29 cellular contexts compared by ENCODE assay signal in the genomic region with DNA sequence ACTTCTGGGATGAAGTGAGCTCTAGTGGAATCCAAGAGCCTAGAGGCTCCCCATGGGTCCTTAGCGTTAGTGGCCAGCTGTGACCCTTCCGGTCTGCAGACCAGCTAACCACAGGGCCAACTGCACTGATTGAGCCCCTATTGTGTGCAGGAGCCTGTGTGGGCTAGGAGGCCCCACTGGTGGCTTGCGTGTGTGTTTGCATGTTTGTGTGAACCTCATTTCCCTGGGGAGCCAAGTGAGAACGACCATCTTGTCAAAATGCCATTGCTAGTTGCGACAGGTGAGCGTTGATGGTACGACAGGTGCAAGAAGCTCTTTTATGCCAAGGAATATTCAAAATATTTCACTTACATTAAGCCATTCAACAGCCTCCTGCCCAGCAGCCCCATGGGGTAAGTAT. TPM values are rescaled to one million over a fixed set of nuclear protein-coding genes. Genes with fewer than 3 reads are reported as not detected.
A peak's percentile ranks its signal among the peaks of the same experiment; 100 is the strongest.
DNase-seq lines count a peak whose midpoint lies in the region; ATAC-seq and TF ChIP-seq lines count a peak whose summit lies in the region.
"Had no signal": no experiment of that assay in that cellular context is flagged by ENCODE, and none has a peak within 500 bp of the region (broad histone marks: within the 10 kb centered on the region; RNA-seq: fewer than 3 reads in every experiment).

No MANE protein-coding gene starts in this region.

- H3K27ac ChIP-seq in lower lobe of right lung = no peak overlapping the region
- H3K27ac ChIP-seq in aorta (ENCODE audit: low read depth in 1 of 2, low read length in 2 of 2) = no peak overlapping the region
- H3K27ac ChIP-seq: esophagus squamous epithelium, gastrocnemius medialis, KMS-11, right lobe of liver, thyroid gland had no signal

- no peaks in the 10 kb centered on the region for H3K9me3 ChIP-seq in lower lobe of right lung
- H3K9me3 ChIP-seq in aorta (ENCODE audit: control insufficient read depth, low read length) = no peaks in the 10 kb centered on the region
- H3K9me3 ChIP-seq: gastrocnemius medialis, right lobe of liver, thyroid gland had no signal

- DNase-seq in NCI-H526 treated with DMSO at 0.1 percent for 48 hours (lab: John Stamatoyannopoulos, UW) (peak; percentile 37), lower lobe of right lung (no peak), aorta (peak; percentile 25 to 44), NCI-H1436 treated with DMSO at 0.1 percent for 48 hours (lab: John Stamatoyannopoulos, UW) (no peak), GM20000 (ENCODE audit: low spot score) (no peak)
- no peak for DNase-seq in activated CD8-positive, alpha-beta memory T cell treated with anti-CD3 and anti-CD28 coated beads, Interleukin-2, amount 50 U/mL, for 4 hours
- DNase-seq: activated CD4-positive, alpha-beta T cell treated with anti-CD3 and anti-CD28 coated beads, Interleukin-2, amount 50 U/mL, for 48 hours; activated CD4-positive, CD25-positive, alpha-beta regulatory T cell; activated CD8-positive, alpha-beta memory T cell treated with anti-CD3 and anti-CD28 coated beads, Interleukin-2, amount 50 U/mL, for 48 hours; CD4-positive, alpha-beta T cell; endodermal cell; esophagus squamous epithelium; gastrocnemius medialis; GOT3; hippocampal formation; islet precursor cell; NCI-H187 treated with DMSO at 0.1 percent for 48 hours; OCI-M1; right lobe of liver; SHP77; stimulated activated CD4-positive, alpha-beta T cell treated with anti-CD3 and anti-CD28 coated beads, Interleukin-15, amount 100 ng/mL, for 24 hours; SW 1271; thyroid gland had no signal

- H3K27me3 ChIP-seq in lower lobe of right lung (ENCODE audit: low read depth) = no peaks in the 10 kb centered on the region
- H3K27me3 ChIP-seq in aorta (ENCODE audit: control insufficient read depth in 1 of 2, insufficient read depth in 2 of 2, low read length in 1 of 2) = no peaks in the 10 kb centered on the region
- H3K27me3 ChIP-seq: ascending aorta, esophagus squamous epithelium, gastrocnemius medialis, right lobe of liver, thyroid gland had no signal

- H3K36me3 ChIP-seq in lower lobe of right lung = no peaks in the 10 kb centered on the region
- no peaks in the 10 kb centered on the region for H3K36me3 ChIP-seq in aorta (ENCODE audit: control insufficient read depth in 1 of 2, insufficient read depth in 2 of 2, low read length in 1 of 2)
- H3K36me3 ChIP-seq: ascending aorta, esophagus squamous epithelium, gastrocnemius medialis, right lobe of liver, thyroid gland had no signal

- H3K4me1 ChIP-seq in lower lobe of right lung (no peaks in the 10 kb centered on the region), aorta (ENCODE audit: control insufficient read depth in 1 of 2, insufficient read depth in 2 of 2, low read length in 2 of 2) (no peaks in the 10 kb centered on the region)
- H3K4me1 ChIP-seq: esophagus squamous epithelium, gastrocnemius medialis, right lobe of liver, thyroid gland had no signal

- TF ChIP-seq CTCF in lower lobe of right lung (IDR thresholded peaks at IDR 0.05) = no peak
- TF ChIP-seq CTCF in GM20000 (IDR thresholded peaks at IDR 0.05; ENCODE audit: extremely low read depth, missing control alignments) = no peak

- ATAC-seq in HG02885 (IDR thresholded peaks at IDR 0.05; ENCODE audit: poor library complexity, unreplicated experiment) = peak; percentile 76
- peak; percentile 43 to 44 for ATAC-seq in lower lobe of right lung
- no peak for ATAC-seq in aorta (ENCODE audit: low FRiP score)
- ATAC-seq: activated naive CD4-positive, alpha-beta T cell treated with anti-CD3 and anti-CD28 coated beads, Interleukin-2, amount 50 U/mL, for 72 hours; gastrocnemius medialis; right lobe of liver had no signal

- intact Hi-C loops in lower lobe of right lung (cut with DNase I) (no loop called here), aorta (cut with DNase I) (no loop called here)

- no peak overlapping the region for H3K4me3 ChIP-seq in lower lobe of right lung
- H3K4me3 ChIP-seq in aorta (ENCODE audit: low read length in 2 of 2) = no peak overlapping the region
- H3K4me3 ChIP-seq: ascending aorta, esophagus squamous epithelium, gastrocnemius medialis, right lobe of liver, thyroid gland had no signal

- WGBS in aorta, 2 donors = 94 to 96% methylated on average over 7 of the region's 7 CpGs

RNA-seq across cellular contexts. Expression of gene ANKRD33B, which starts 44.1 kb away (rescaled TPM):
- total RNA-seq in lower lobe of right lung (5.8 TPM), aorta (1 to 10 TPM; 3.3 to 4.9 TPM)
- 1 to 10 TPM in 1 of 2 donors, under 1 TPM in 1; 0.75 to 3.2 TPM for polyA plus RNA-seq in aorta
- total RNA-seq: HT-29 had no signal
- polyA plus RNA-seq: neural cell had no signal

Comparison
In these comparisons a context has a peak if more than half of its experiments do, and no peak if none do; other contexts are left out.
1. DNase-seq: peak in NCI-H526 treated with DMSO at 0.1 percent for 48 hours (single experiment) and aorta (2 of 2); none in lower lobe of right lung (single experiment), activated CD8-positive, alpha-beta memory T cell treated with anti-CD3 and anti-CD28 coated beads, Interleukin-2, amount 50 U/mL, for 4 hours (single experiment), NCI-H1436 treated with DMSO at 0.1 percent for 48 hours (single experiment) and GM20000 (single experiment).